In genomic region chr2:127884841-127885301, GRCh38 we compare ENCODE assay signal across 8 cellular contexts. TPM values are rescaled to one million over a fixed set of nuclear protein-coding genes. Genes with fewer than 3 reads are reported as not detected.
DNase-seq lines count a peak whose midpoint lies in the region; TF ChIP-seq lines count a peak whose summit lies in the region.
"Not testable (repeated sequence)": the region's sequence is repeated elsewhere in the genome, so short reads cannot be mapped to it uniquely, and the experiment has no call there.

No MANE protein-coding gene starts in this region.

- not testable (repeated sequence) for H3K27me3 Mint-ChIP-seq in CD14-positive monocyte (ENCODE audit: low read depth in 3 of 3); activated naive CD8-positive, alpha-beta T cell treated with anti-CD3 and anti-CD28 coated beads for 36 hours
- H3K27me3 Mint-ChIP-seq in endothelial cell (ENCODE audit: unreplicated experiment) = peaks cover 14% of the 10 kb centered on the region

- not testable (repeated sequence) for H3K27me3 ChIP-seq in HUES64 (ENCODE audit: insufficient read depth, low read length); SJCRH30; kidney epithelial cell (ENCODE audit: control insufficient read depth, insufficient read depth, low read length); neuron (ENCODE audit: insufficient read depth, low read length); subcutaneous abdominal adipose tissue (ENCODE audit: control insufficient read depth in 5 of 5, insufficient read depth in 4 of 5, low read length in 5 of 5)

- H3K4me3 ChIP-seq in HUES64 (ENCODE audit: low read length) = peak overlapping the region; percentile 58
- peak overlapping the region; percentile 92 for H3K4me3 ChIP-seq in SJCRH30
- H3K4me3 ChIP-seq in kidney epithelial cell (ENCODE audit: low read depth, low read length) = peak overlapping the region; percentile 58
- H3K4me3 ChIP-seq in neuron (ENCODE audit: low read length) = peak overlapping the region; percentile 49
- peak overlapping the region; percentile 59 to 89 (median 62) for H3K4me3 ChIP-seq in subcutaneous abdominal adipose tissue (ENCODE audit: low read depth in 1 of 5, low read length in 5 of 5)

- not testable (repeated sequence) for H3K9me3 ChIP-seq in HUES64 (ENCODE audit: insufficient read depth, low read depth, low read length); SJCRH30 (replicated peaks); neuron (ENCODE audit: low read length); subcutaneous abdominal adipose tissue (ENCODE audit: control insufficient read depth in 5 of 5, low read length in 5 of 5)

- not testable (repeated sequence) for H3K9me3 Mint-ChIP-seq in CD14-positive monocyte; activated naive CD8-positive, alpha-beta T cell treated with anti-CD3 and anti-CD28 coated beads for 36 hours; endothelial cell (ENCODE audit: unreplicated experiment)

- peaks cover 31% of the 10 kb centered on the region for H3K4me1 Mint-ChIP-seq in CD14-positive monocyte
- H3K4me1 Mint-ChIP-seq in activated naive CD8-positive, alpha-beta T cell treated with anti-CD3 and anti-CD28 coated beads for 36 hours = peaks cover 40% of the 10 kb centered on the region
- H3K4me1 Mint-ChIP-seq in endothelial cell (ENCODE audit: unreplicated experiment) = peaks cover 21% of the 10 kb centered on the region

- H3K36me3 ChIP-seq in HUES64 (ENCODE audit: insufficient read depth, low read length) (peaks cover 43% of the 10 kb centered on the region), SJCRH30 (peaks cover 25% of the 10 kb centered on the region), neuron (ENCODE audit: insufficient read depth, low read length) (peaks cover 33% of the 10 kb centered on the region), subcutaneous abdominal adipose tissue (ENCODE audit: control insufficient read depth in 5 of 5, insufficient read depth in 5 of 5, low read length in 5 of 5) (peaks cover 10 to 24% (median 18%) of the 10 kb centered on the region in 5 donors)
- H3K36me3 ChIP-seq in kidney epithelial cell (ENCODE audit: control insufficient read depth, insufficient read depth, low read length) = not testable (repeated sequence)

- not testable (repeated sequence) for DNase-seq in CD14-positive monocyte (ENCODE audit: low spot score); activated naive CD8-positive, alpha-beta T cell treated with anti-CD3 and anti-CD28 coated beads for 36 hours; endothelial cell (ENCODE audit: low spot score); kidney epithelial cell (ENCODE audit: low read depth)
- DNase-seq in SJCRH30 = peak in 1 of 2 experiments; percentile 37

- H3K36me3 Mint-ChIP-seq in CD14-positive monocyte = peaks cover 35 to 39% of the 10 kb centered on the region in 2 donors
- not testable (repeated sequence) for H3K36me3 Mint-ChIP-seq in activated naive CD8-positive, alpha-beta T cell treated with anti-CD3 and anti-CD28 coated beads for 36 hours
- H3K36me3 Mint-ChIP-seq in endothelial cell (ENCODE audit: low read depth, unreplicated experiment) = peaks cover 23% of the 10 kb centered on the region

- not testable (repeated sequence) for H2AFZ ChIP-seq in neuron (ENCODE audit: low read depth, low read length)

- TF ChIP-seq CTCF in CD14-positive monocyte (IDR thresholded peaks at IDR 0.05); endothelial cell (IDR thresholded peaks at IDR 0.05; ENCODE audit: unreplicated experiment); kidney epithelial cell (IDR thresholded peaks at IDR 0.05; ENCODE audit: insufficient read depth, low read length, poor library complexity, severe bottlenecking): not testable (repeated sequence)

- H3K27ac Mint-ChIP-seq in CD14-positive monocyte = peak overlapping the region; percentile 74 to 88 (median 85)
- peak overlapping the region; percentile 71 for H3K27ac Mint-ChIP-seq in activated naive CD8-positive, alpha-beta T cell treated with anti-CD3 and anti-CD28 coated beads for 36 hours
- peak overlapping the region; percentile 71 for H3K27ac Mint-ChIP-seq in endothelial cell (ENCODE audit: unreplicated experiment)

- H3K4me3 Mint-ChIP-seq in CD14-positive monocyte (peak overlapping the region; percentile 82 to 96), endothelial cell (ENCODE audit: unreplicated experiment) (peak overlapping the region; percentile 96)
- peak overlapping the region; percentile 88 for H3K4me3 Mint-ChIP-seq in activated naive CD8-positive, alpha-beta T cell treated with anti-CD3 and anti-CD28 coated beads for 36 hours

- intact Hi-C loops in CD14-positive monocyte (cut with micrococcal nuclease) = loop anchor here (2.0 to 10.0 kb wide), 4 partner anchors 28 to 210 kb away; partner anchors contain the start of genes SAP130 (in 2 of the 2) and UGGT1 (in 1 of the 2)

- not testable (repeated sequence) for H3K27ac ChIP-seq in HUES64 (ENCODE audit: low read depth, low read length); SJCRH30
- peak overlapping the region; percentile 77 for H3K27ac ChIP-seq in subcutaneous abdominal adipose tissue (ENCODE audit: low read depth, low read length)

- peaks cover 20% of the 10 kb centered on the region for H3K4me1 ChIP-seq in HUES64 (ENCODE audit: insufficient read depth, low read length)
- H3K4me1 ChIP-seq in SJCRH30 = not testable (repeated sequence)
- peaks cover 23% of the 10 kb centered on the region for H3K4me1 ChIP-seq in neuron (ENCODE audit: insufficient read depth, low read length)
- peaks cover 4 to 41% (median 30%) of the 10 kb centered on the region in 5 donors for H3K4me1 ChIP-seq in subcutaneous abdominal adipose tissue (ENCODE audit: control insufficient read depth in 5 of 5, insufficient read depth in 5 of 5, low read length in 5 of 5)

- H3K9ac ChIP-seq in HUES64 (ENCODE audit: low read depth, low read length) (peak overlapping the region; percentile 75), subcutaneous abdominal adipose tissue (ENCODE audit: low read length in 5 of 5) (peak overlapping the region; percentile 17 to 78 (median 58))

- WGBS in HUES64 = under 1% methylated on average over 11 of the region's 11 CpGs

RNA-seq across cellular contexts. Expression of gene AMMECR1L, which starts 0.9 kb away (rescaled TPM):
- 1 to 10 TPM; 2.5 to 3.1 TPM for polyA plus RNA-seq in CD14-positive monocyte
- 13.8 TPM for polyA plus RNA-seq in HUES64 (2013, experiment 1 of 2)
- polyA plus RNA-seq in HUES64 (2013, experiment 2 of 2) = 15.0 TPM
- 17.3 and 17.6 TPM in 2 replicates for total RNA-seq in SJCRH30 (2014; rRNA removed; shearing (Covaris generic))
- total RNA-seq in activated naive CD8-positive, alpha-beta T cell treated with anti-CD3 and anti-CD28 coated beads for 36 hours = 10 to 100 TPM; 16.4 to 17.4 TPM
- total RNA-seq in endothelial cell (ENCODE audit: unreplicated experiment) = 26.3 TPM
- 27.7 and 29.7 TPM in 2 replicates for total RNA-seq in kidney epithelial cell

RNA-seq across cellular contexts. Expression of gene POLR2D, which starts 26.9 kb away (rescaled TPM):
- polyA plus RNA-seq in CD14-positive monocyte = 10 to 100 TPM; 26.4 to 28.8 TPM
- 50.6 TPM for polyA plus RNA-seq in HUES64 (2013, experiment 1 of 2)
- polyA plus RNA-seq in HUES64 (2013, experiment 2 of 2) = 48.9 TPM
- 74.4 and 74.8 TPM in 2 replicates for total RNA-seq in SJCRH30 (2014; rRNA removed; shearing (Covaris generic))
- total RNA-seq in activated naive CD8-positive, alpha-beta T cell treated with anti-CD3 and anti-CD28 coated beads for 36 hours = 10 to 100 TPM; 91.8 to 97.2 TPM
- total RNA-seq in endothelial cell (ENCODE audit: unreplicated experiment) (24.4 TPM), kidney epithelial cell (15.9 and 25.1 TPM in 2 replicates)
